In genomic region chr14:93169595-93169994, GRCh38 we compare ENCODE assay signal across 2 cellular contexts.
TF ChIP-seq lines count a peak whose summit lies in the region.

No MANE protein-coding gene starts in this region.

TF ChIP-seq in WTC11, 78 proteins besides CTCF, POLR2A, EP300 and RAD21:
- TF ChIP-seq NFYB (CRISPR knock-in tag; conservative IDR thresholded peaks at IDR 0.05; ENCODE audit: low read depth), result peak; percentile 54; the same call in 1 of the 2 replicates

TF ChIP-seq in HepG2, 621 proteins besides CTCF, POLR2A, EP300 and RAD21:
- TF ChIP-seq, protein P1, sequence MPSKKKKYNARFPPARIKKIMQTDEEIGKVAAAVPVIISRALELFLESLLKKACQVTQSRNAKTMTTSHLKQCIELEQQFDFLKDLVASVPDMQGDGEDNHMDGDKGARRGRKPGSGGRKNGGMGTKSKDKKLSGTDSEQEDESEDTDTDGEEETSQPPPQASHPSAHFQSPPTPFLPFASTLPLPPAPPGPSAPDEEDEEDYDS (CRISPR knock-in tag; IDR thresholded peaks at IDR 0.05), result 0 out of 2 replicates have a peak, but pooled peaks have one; percentile 19
- TF ChIP-seq ZMYM4 (CRISPR knock-in tag; IDR thresholded peaks at IDR 0.05) (peak; percentile 55; the same call in 1 of the 2 replicates), POLR2AphosphoS5 (IDR thresholded peaks at IDR 0.05; ENCODE audit: low read depth, low read length) (peak; percentile 36; the same call in 1 of the 2 replicates), NFYC (CRISPR knock-in tag; IDR thresholded peaks at IDR 0.05) (peak; percentile 74), NFYB (CRISPR knock-in tag; IDR thresholded peaks at IDR 0.05) (peak; percentile 78)
